ENCODE assay signal across 2 cellular contexts in genomic region chr7:99371376-99371920, GRCh38.
TF ChIP-seq lines count a peak whose summit lies in the region.

No MANE protein-coding gene starts in this region.

TF ChIP-seq in HepG2, 621 proteins besides CTCF, POLR2A, EP300 and RAD21 (continues in another document):
- TF ChIP-seq ZFP36L1 (CRISPR knock-in tag; IDR thresholded peaks at IDR 0.05): no peak
- TF ChIP-seq TRIM22 (IDR thresholded peaks at IDR 0.05): no peak
- no peak for TF ChIP-seq ZNF687 (CRISPR knock-in tag; IDR thresholded peaks at IDR 0.05)
- no peak for TF ChIP-seq ZNF318 (CRISPR knock-in tag; IDR thresholded peaks at IDR 0.05)
- TF ChIP-seq, protein P1, sequence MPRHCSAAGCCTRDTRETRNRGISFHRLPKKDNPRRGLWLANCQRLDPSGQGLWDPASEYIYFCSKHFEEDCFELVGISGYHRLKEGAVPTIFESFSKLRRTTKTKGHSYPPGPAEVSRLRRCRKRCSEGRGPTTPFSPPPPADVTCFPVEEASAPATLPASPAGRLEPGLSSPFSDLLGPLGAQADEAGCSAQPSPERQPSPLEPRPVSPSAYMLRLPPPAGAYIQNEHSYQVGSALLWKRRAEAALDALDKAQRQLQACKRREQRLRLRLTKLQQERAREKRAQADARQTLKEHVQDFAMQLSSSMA (CRISPR knock-in tag; IDR thresholded peaks at IDR 0.05): no peak

TF ChIP-seq in WTC11, 78 proteins besides CTCF, POLR2A, EP300 and RAD21:
- TF ChIP-seq SMAD4 (CRISPR knock-in tag; IDR thresholded peaks at IDR 0.05): no peak
- TF ChIP-seq, protein P2, sequence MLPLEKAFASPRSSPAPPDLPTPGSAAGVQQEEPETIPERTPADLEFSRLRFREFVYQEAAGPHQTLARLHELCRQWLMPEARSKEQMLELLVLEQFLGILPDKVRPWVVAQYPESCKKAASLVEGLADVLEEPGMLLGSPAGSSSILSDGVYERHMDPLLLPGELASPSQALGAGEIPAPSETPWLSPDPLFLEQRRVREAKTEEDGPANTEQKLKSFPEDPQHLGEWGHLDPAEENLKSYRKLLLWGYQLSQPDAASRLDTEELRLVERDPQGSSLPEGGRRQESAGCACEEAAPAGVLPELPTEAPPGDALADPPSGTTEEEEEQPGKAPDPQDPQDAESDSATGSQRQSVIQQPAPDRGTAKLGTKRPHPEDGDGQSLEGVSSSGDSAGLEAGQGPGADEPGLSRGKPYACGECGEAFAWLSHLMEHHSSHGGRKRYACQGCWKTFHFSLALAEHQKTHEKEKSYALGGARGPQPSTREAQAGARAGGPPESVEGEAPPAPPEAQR (CRISPR knock-in tag; IDR thresholded peaks at IDR 0.05): no peak
- TF ChIP-seq, protein P3, sequence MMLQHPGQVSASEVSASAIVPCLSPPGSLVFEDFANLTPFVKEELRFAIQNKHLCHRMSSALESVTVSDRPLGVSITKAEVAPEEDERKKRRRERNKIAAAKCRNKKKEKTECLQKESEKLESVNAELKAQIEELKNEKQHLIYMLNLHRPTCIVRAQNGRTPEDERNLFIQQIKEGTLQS (CRISPR knock-in tag; conservative IDR thresholded peaks at IDR 0.05): no peak
- TF ChIP-seq SMAD3 (CRISPR knock-in tag; IDR thresholded peaks at IDR 0.05; ENCODE audit: borderline replicate concordance): no peak
- no peak for TF ChIP-seq E2F1 (CRISPR knock-in tag; IDR thresholded peaks at IDR 0.05)
- TF ChIP-seq ZNF219 (CRISPR knock-in tag; IDR thresholded peaks at IDR 0.05; ENCODE audit: borderline replicate concordance): no peak
- no peak for TF ChIP-seq NFE2L1 (CRISPR knock-in tag; IDR thresholded peaks at IDR 0.05)
- TF ChIP-seq KAT7 (CRISPR knock-in tag; IDR thresholded peaks at IDR 0.05; ENCODE audit: borderline replicate concordance): no peak
- TF ChIP-seq, protein P4, sequence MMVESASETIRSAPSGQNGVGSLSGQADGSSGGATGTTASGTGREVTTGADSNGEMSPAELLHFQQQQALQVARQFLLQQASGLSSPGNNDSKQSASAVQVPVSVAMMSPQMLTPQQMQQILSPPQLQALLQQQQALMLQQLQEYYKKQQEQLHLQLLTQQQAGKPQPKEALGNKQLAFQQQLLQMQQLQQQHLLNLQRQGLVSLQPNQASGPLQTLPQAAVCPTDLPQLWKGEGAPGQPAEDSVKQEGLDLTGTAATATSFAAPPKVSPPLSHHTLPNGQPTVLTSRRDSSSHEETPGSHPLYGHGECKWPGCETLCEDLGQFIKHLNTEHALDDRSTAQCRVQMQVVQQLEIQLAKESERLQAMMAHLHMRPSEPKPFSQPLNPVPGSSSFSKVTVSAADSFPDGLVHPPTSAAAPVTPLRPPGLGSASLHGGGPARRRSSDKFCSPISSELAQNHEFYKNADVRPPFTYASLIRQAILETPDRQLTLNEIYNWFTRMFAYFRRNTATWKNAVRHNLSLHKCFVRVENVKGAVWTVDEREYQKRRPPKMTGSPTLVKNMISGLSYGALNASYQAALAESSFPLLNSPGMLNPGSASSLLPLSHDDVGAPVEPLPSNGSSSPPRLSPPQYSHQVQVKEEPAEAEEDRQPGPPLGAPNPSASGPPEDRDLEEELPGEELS (CRISPR knock-in tag; IDR thresholded peaks at IDR 0.05): no peak
- TF ChIP-seq JAZF1 (CRISPR knock-in tag; IDR thresholded peaks at IDR 0.05): no peak
- TF ChIP-seq STAT6 (CRISPR knock-in tag; conservative IDR thresholded peaks at IDR 0.05; ENCODE audit: low read depth): no peak
- no peak for TF ChIP-seq ATF1 (CRISPR knock-in tag; IDR thresholded peaks at IDR 0.05)
- TF ChIP-seq HMGXB4 (CRISPR knock-in tag; IDR thresholded peaks at IDR 0.05): no peak
- no peak for TF ChIP-seq ZBTB21 (CRISPR knock-in tag; IDR thresholded peaks at IDR 0.05; ENCODE audit: borderline replicate concordance)
- TF ChIP-seq ZNF121 (CRISPR knock-in tag; IDR thresholded peaks at IDR 0.05): no peak
- TF ChIP-seq HMGA2 (CRISPR knock-in tag; IDR thresholded peaks at IDR 0.05): no peak
- no peak for TF ChIP-seq MYBL2 (CRISPR knock-in tag; IDR thresholded peaks at IDR 0.05)
